Comparison of ENCODE assay signal across 1 cellular context in the genomic region with DNA sequence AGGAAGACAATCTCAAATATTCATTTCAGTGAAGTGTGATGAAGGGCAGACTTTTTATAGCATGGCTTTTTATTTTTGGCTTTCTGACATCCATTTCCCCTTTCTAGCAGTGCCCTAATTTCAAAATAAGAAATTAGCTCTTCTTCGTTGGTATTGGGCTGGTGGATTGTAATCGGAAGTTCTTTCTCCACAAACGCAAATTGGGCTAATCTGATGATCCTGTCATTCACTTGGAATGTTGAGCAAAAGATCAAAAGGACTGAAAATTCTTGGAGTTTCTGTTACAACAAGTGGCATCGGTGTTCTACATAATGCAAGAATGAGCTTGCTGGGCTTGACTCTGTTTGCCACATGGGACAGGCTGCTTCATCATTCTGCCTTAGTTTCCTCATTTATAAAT.
TF ChIP-seq lines count a peak whose summit lies in the region.

No MANE protein-coding gene starts in this region.

TF ChIP-seq in HepG2, 621 proteins besides CTCF, POLR2A, EP300 and RAD21 (continued from another document):
- TF ChIP-seq ATF7 (IDR thresholded peaks at IDR 0.05) (no peak), ATF7 (CRISPR knock-in tag; IDR thresholded peaks at IDR 0.05) (no peak), KDM6A (CRISPR knock-in tag; IDR thresholded peaks at IDR 0.05; ENCODE audit: low read depth) (no peak), ISX (CRISPR knock-in tag; conservative IDR thresholded peaks at IDR 0.05) (no peak), EHMT2 (IDR thresholded peaks at IDR 0.05; ENCODE audit: borderline replicate concordance, low read depth, low read length) (no peak; the same call in 1 of the 2 replicates), FOSL2 (CRISPR knock-in tag; IDR thresholded peaks at IDR 0.05) (peak; percentile 70), ZBTB1 (CRISPR knock-in tag; IDR thresholded peaks at IDR 0.05; ENCODE audit: borderline replicate concordance) (no peak), ZNF546 (CRISPR knock-in tag; conservative IDR thresholded peaks at IDR 0.05) (no peak), PHF5A (CRISPR knock-in tag; IDR thresholded peaks at IDR 0.05; ENCODE audit: low read depth, unreplicated experiment) (no peak), SOX5 (CRISPR knock-in tag; IDR thresholded peaks at IDR 0.05; ENCODE audit: borderline replicate concordance) (peak; percentile 24; the same call in 1 of the 2 replicates), MYC (CRISPR knock-in tag; IDR thresholded peaks at IDR 0.05; ENCODE audit: borderline replicate concordance) (no peak), ZNF460 (CRISPR knock-in tag; IDR thresholded peaks at IDR 0.05; ENCODE audit: borderline replicate concordance) (no peak), SRY (CRISPR knock-in tag; IDR thresholded peaks at IDR 0.05) (no peak), EZH2 (conservative IDR thresholded peaks at IDR 0.05; ENCODE audit: low read depth, low read length) (no peak), ZNF263 (CRISPR knock-in tag; IDR thresholded peaks at IDR 0.05) (no peak), REXO4 (CRISPR knock-in tag; IDR thresholded peaks at IDR 0.05; ENCODE audit: borderline replicate concordance) (no peak), TCF7 (IDR thresholded peaks at IDR 0.05; ENCODE audit: low read depth) (peak; percentile 76), ZNF530 (CRISPR knock-in tag; IDR thresholded peaks at IDR 0.05; ENCODE audit: low read depth) (no peak), KMT2A (CRISPR knock-in tag; IDR thresholded peaks at IDR 0.05) (no peak), PHB2 (IDR thresholded peaks at IDR 0.05; ENCODE audit: partially characterized antibody) (no peak), HNRNPUL1 (IDR thresholded peaks at IDR 0.05; ENCODE audit: low read depth, low read length) (no peak), ZFP1 (CRISPR knock-in tag; IDR thresholded peaks at IDR 0.05) (no peak), CBX5 (CRISPR knock-in tag; IDR thresholded peaks at IDR 0.05; ENCODE audit: borderline replicate concordance) (no peak), SSRP1 (CRISPR knock-in tag; IDR thresholded peaks at IDR 0.05) (no peak), XRCC5 (optimal IDR thresholded peaks at IDR 0.05; ENCODE audit: low read length) (no peak), ZNF724P (CRISPR knock-in tag; IDR thresholded peaks at IDR 0.05; ENCODE audit: borderline replicate concordance) (no peak), CEBPB (IDR thresholded peaks at IDR 0.05; ENCODE audit: borderline replicate concordance, low read depth, low read length) (peak; percentile 25; the same call in 1 of the 2 replicates), ATF1 (CRISPR knock-in tag; IDR thresholded peaks at IDR 0.05) (no peak), POLR2AphosphoS2 (IDR thresholded peaks at IDR 0.05; ENCODE audit: low read depth, low read length) (no peak), MAF1 (CRISPR knock-in tag; IDR thresholded peaks at IDR 0.05; ENCODE audit: borderline replicate concordance) (no peak), ZC3H4 (CRISPR knock-in tag; IDR thresholded peaks at IDR 0.05; ENCODE audit: borderline replicate concordance) (no peak)
- TF ChIP-seq, protein P1, sequence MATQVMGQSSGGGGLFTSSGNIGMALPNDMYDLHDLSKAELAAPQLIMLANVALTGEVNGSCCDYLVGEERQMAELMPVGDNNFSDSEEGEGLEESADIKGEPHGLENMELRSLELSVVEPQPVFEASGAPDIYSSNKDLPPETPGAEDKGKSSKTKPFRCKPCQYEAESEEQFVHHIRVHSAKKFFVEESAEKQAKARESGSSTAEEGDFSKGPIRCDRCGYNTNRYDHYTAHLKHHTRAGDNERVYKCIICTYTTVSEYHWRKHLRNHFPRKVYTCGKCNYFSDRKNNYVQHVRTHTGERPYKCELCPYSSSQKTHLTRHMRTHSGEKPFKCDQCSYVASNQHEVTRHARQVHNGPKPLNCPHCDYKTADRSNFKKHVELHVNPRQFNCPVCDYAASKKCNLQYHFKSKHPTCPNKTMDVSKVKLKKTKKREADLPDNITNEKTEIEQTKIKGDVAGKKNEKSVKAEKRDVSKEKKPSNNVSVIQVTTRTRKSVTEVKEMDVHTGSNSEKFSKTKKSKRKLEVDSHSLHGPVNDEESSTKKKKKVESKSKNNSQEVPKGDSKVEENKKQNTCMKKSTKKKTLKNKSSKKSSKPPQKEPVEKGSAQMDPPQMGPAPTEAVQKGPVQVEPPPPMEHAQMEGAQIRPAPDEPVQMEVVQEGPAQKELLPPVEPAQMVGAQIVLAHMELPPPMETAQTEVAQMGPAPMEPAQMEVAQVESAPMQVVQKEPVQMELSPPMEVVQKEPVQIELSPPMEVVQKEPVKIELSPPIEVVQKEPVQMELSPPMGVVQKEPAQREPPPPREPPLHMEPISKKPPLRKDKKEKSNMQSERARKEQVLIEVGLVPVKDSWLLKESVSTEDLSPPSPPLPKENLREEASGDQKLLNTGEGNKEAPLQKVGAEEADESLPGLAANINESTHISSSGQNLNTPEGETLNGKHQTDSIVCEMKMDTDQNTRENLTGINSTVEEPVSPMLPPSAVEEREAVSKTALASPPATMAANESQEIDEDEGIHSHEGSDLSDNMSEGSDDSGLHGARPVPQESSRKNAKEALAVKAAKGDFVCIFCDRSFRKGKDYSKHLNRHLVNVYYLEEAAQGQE (IDR thresholded peaks at IDR 0.05; ENCODE audit: borderline replicate concordance in 1 of 2, low read depth in 1 of 2, low read length in 2 of 2) = no peak
- TF ChIP-seq, protein P2, sequence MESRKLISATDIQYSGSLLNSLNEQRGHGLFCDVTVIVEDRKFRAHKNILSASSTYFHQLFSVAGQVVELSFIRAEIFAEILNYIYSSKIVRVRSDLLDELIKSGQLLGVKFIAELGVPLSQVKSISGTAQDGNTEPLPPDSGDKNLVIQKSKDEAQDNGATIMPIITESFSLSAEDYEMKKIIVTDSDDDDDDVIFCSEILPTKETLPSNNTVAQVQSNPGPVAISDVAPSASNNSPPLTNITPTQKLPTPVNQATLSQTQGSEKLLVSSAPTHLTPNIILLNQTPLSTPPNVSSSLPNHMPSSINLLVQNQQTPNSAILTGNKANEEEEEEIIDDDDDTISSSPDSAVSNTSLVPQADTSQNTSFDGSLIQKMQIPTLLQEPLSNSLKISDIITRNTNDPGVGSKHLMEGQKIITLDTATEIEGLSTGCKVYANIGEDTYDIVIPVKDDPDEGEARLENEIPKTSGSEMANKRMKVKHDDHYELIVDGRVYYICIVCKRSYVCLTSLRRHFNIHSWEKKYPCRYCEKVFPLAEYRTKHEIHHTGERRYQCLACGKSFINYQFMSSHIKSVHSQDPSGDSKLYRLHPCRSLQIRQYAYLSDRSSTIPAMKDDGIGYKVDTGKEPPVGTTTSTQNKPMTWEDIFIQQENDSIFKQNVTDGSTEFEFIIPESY (CRISPR knock-in tag; IDR thresholded peaks at IDR 0.05) = no peak
- TF ChIP-seq, protein P3, sequence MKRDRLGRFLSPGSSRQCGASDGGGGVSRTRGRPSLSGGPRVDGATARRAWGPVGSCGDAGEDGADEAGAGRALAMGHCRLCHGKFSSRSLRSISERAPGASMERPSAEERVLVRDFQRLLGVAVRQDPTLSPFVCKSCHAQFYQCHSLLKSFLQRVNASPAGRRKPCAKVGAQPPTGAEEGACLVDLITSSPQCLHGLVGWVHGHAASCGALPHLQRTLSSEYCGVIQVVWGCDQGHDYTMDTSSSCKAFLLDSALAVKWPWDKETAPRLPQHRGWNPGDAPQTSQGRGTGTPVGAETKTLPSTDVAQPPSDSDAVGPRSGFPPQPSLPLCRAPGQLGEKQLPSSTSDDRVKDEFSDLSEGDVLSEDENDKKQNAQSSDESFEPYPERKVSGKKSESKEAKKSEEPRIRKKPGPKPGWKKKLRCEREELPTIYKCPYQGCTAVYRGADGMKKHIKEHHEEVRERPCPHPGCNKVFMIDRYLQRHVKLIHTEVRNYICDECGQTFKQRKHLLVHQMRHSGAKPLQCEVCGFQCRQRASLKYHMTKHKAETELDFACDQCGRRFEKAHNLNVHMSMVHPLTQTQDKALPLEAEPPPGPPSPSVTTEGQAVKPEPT (CRISPR knock-in tag; IDR thresholded peaks at IDR 0.05; ENCODE audit: low read depth) = no peak
- TF ChIP-seq, protein P4, sequence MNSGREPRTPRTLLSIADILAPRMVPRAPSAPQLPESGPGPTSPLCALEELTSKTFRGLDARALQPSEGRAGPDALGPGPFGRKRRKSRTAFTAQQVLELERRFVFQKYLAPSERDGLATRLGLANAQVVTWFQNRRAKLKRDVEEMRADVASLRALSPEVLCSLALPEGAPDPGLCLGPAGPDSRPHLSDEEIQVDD (CRISPR knock-in tag; IDR thresholded peaks at IDR 0.05; ENCODE audit: borderline replicate concordance) = no peak
- TF ChIP-seq, protein P5, sequence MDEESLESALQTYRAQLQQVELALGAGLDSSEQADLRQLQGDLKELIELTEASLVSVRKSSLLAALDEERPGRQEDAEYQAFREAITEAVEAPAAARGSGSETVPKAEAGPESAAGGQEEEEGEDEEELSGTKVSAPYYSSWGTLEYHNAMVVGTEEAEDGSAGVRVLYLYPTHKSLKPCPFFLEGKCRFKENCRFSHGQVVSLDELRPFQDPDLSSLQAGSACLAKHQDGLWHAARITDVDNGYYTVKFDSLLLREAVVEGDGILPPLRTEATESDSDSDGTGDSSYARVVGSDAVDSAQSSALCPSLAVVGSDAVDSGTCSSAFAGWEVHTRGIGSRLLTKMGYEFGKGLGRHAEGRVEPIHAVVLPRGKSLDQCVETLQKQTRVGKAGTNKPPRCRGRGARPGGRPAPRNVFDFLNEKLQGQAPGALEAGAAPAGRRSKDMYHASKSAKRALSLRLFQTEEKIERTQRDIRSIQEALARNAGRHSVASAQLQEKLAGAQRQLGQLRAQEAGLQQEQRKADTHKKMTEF (CRISPR knock-in tag; IDR thresholded peaks at IDR 0.05) = no peak
- TF ChIP-seq, protein P6, sequence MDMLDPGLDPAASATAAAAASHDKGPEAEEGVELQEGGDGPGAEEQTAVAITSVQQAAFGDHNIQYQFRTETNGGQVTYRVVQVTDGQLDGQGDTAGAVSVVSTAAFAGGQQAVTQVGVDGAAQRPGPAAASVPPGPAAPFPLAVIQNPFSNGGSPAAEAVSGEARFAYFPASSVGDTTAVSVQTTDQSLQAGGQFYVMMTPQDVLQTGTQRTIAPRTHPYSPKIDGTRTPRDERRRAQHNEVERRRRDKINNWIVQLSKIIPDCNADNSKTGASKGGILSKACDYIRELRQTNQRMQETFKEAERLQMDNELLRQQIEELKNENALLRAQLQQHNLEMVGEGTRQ (IDR thresholded peaks at IDR 0.05; ENCODE audit: low read depth, low read length) = no peak
- TF ChIP-seq, protein P6 (CRISPR knock-in tag; IDR thresholded peaks at IDR 0.05; ENCODE audit: borderline replicate concordance) = no peak
- TF ChIP-seq, protein P7, sequence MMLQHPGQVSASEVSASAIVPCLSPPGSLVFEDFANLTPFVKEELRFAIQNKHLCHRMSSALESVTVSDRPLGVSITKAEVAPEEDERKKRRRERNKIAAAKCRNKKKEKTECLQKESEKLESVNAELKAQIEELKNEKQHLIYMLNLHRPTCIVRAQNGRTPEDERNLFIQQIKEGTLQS (CRISPR knock-in tag; IDR thresholded peaks at IDR 0.05) = peak; percentile 60; the same call in 1 of the 2 replicates
